Comparison of ENCODE assay signal across 14 cellular contexts in genomic region chr5:135829179-135829578, GRCh38. TPM values are rescaled to one million over a fixed set of nuclear protein-coding genes. Genes with fewer than 3 reads are reported as not detected.
DNase-seq lines count a peak whose midpoint lies in the region; ATAC-seq and TF ChIP-seq lines count a peak whose summit lies in the region.
"Had no signal": no experiment of that assay in that cellular context is flagged by ENCODE, and none has a peak within 500 bp of the region (broad histone marks: within the 10 kb centered on the region; RNA-seq: fewer than 3 reads in every experiment).

No MANE protein-coding gene starts in this region.

- H3K4me1 ChIP-seq in esophagus muscularis mucosa (peaks cover 0 to 12% (median 7%) of the 10 kb centered on the region in 4 donors), osteoblast (ENCODE audit: insufficient read depth, low read length) (no peaks in the 10 kb centered on the region)
- H3K4me1 ChIP-seq: BLaER1 had no signal

- H2AFZ ChIP-seq in osteoblast (ENCODE audit: low read length) = no peak overlapping the region

- DNase-seq in activated CD8-positive, alpha-beta memory T cell treated with anti-CD3 and anti-CD28 coated beads for 24 hours = peak; percentile 24
- no peak for DNase-seq in activated CD8-positive, alpha-beta memory T cell treated with anti-CD3 and anti-CD28 coated beads, Interleukin-2, amount 50 U/mL, for 48 hours
- DNase-seq in H7 (peak; percentile 10), esophagus muscularis mucosa (ENCODE audit: extremely low spot score) (peak; percentile 87), osteoblast (ENCODE audit: insufficient read length, low spot score, missing footprints) (peak; percentile 69), NCI-H146 (lab: John Stamatoyannopoulos, UW) (no peak)
- DNase-seq in stimulated activated naive CD4-positive, alpha-beta T cell (lab: John Stamatoyannopoulos, UW) = no peak
- DNase-seq: AML-193; CD4-positive, CD25-positive, alpha-beta regulatory T cell; GF-D8 had no signal

- H3K36me3 ChIP-seq in H7 (replicated peaks; ENCODE audit: control insufficient read depth, insufficient read depth, low read length) (no peaks in the 10 kb centered on the region), esophagus muscularis mucosa (no peaks in the 10 kb centered on the region), osteoblast (ENCODE audit: insufficient read depth, low read length) (no peaks in the 10 kb centered on the region)
- H3K36me3 ChIP-seq: BLaER1 had no signal

- TF ChIP-seq CTCF in esophagus muscularis mucosa (IDR thresholded peaks at IDR 0.05) (no peak), osteoblast (IDR thresholded peaks at IDR 0.05; ENCODE audit: extremely low read depth, low read depth, low read length) (no peak)

- ATAC-seq in HG02840 (IDR thresholded peaks at IDR 0.05; ENCODE audit: low FRiP score, unreplicated experiment) = no peak

- no peaks in the 10 kb centered on the region for H3K79me2 ChIP-seq in osteoblast (ENCODE audit: insufficient read depth, low read length)

- 94% methylated on average over 6 of the region's 7 CpGs for WGBS in esophagus muscularis mucosa

- H3K27ac ChIP-seq in esophagus muscularis mucosa (replicated peaks in 1 of 4) (no peak overlapping the region), osteoblast (ENCODE audit: low read depth, low read length) (no peak overlapping the region)
- H3K27ac ChIP-seq: 22Rv1, BLaER1 had no signal

- intact Hi-C loops in esophagus muscularis mucosa (cut with DNase I) = loop anchor here (10.0 kb wide), 1 partner anchor 364 kb away; no protein-coding TSS in a partner anchor

- no peak for TF ChIP-seq POLR2A in esophagus muscularis mucosa (IDR thresholded peaks at IDR 0.05; ENCODE audit: low read depth)

- no peaks in the 10 kb centered on the region for H4K20me1 ChIP-seq in osteoblast (ENCODE audit: insufficient read depth, low read length)
- H4K20me1 ChIP-seq: BLaER1 had no signal

- H3K9me3 ChIP-seq in esophagus muscularis mucosa = no peaks in the 10 kb centered on the region
- H3K9me3 ChIP-seq in osteoblast (ENCODE audit: low read depth, low read length) = no peaks in the 10 kb centered on the region
- H3K9me3 ChIP-seq: BLaER1 had no signal

- no peak for TF ChIP-seq EP300 in esophagus muscularis mucosa (IDR thresholded peaks at IDR 0.05)

- H3K4me3 ChIP-seq in H7 (ENCODE audit: insufficient read depth, low read depth, low read length) (no peak overlapping the region), esophagus muscularis mucosa (no peak overlapping the region), osteoblast (ENCODE audit: insufficient read depth, low read length) (no peak overlapping the region)
- H3K4me3 ChIP-seq: BLaER1 had no signal

- H3K27me3 ChIP-seq in H7 (ENCODE audit: control insufficient read depth, insufficient read depth, low read length) (peaks cover 21% of the 10 kb centered on the region), esophagus muscularis mucosa (peaks cover 0 to 40% (median 0%) of the 10 kb centered on the region in 4 donors), osteoblast (ENCODE audit: insufficient read depth, low read length) (peaks cover 11% of the 10 kb centered on the region)

- H3K4me2 ChIP-seq in osteoblast (ENCODE audit: insufficient read depth, low read length) = no peak overlapping the region
- H3K4me2 ChIP-seq: BLaER1 had no signal

RNA-seq across cellular contexts. Expression of gene SLC25A48, which starts 5.3 kb away (rescaled TPM):
- total RNA-seq in H7 (2014; rRNA removed; shearing (Covaris generic)) = 0.04 and 0.38 TPM in 2 replicates
- total RNA-seq in esophagus muscularis mucosa (under 1 TPM in 2 of 4 donors, not detected in 2; 0.40 to 0.42 TPM), osteoblast (not detected in 2 replicates)
- total RNA-seq: A673; CD4-positive, CD25-positive, alpha-beta regulatory T cell had no signal

Comparison
In these comparisons a context has a peak if more than half of its experiments do, and no peak if none do; other contexts are left out.
1. DNase-seq: peak in activated CD8-positive, alpha-beta memory T cell treated with anti-CD3 and anti-CD28 coated beads for 24 hours (single experiment), H7 (single experiment), esophagus muscularis mucosa (single experiment) and osteoblast (single experiment); none in activated CD8-positive, alpha-beta memory T cell treated with anti-CD3 and anti-CD28 coated beads, Interleukin-2, amount 50 U/mL, for 48 hours (single experiment), stimulated activated naive CD4-positive, alpha-beta T cell (0 of 6) and NCI-H146 (single experiment).